Comparison of ENCODE assay signal across 25 cellular contexts in the genomic region with DNA sequence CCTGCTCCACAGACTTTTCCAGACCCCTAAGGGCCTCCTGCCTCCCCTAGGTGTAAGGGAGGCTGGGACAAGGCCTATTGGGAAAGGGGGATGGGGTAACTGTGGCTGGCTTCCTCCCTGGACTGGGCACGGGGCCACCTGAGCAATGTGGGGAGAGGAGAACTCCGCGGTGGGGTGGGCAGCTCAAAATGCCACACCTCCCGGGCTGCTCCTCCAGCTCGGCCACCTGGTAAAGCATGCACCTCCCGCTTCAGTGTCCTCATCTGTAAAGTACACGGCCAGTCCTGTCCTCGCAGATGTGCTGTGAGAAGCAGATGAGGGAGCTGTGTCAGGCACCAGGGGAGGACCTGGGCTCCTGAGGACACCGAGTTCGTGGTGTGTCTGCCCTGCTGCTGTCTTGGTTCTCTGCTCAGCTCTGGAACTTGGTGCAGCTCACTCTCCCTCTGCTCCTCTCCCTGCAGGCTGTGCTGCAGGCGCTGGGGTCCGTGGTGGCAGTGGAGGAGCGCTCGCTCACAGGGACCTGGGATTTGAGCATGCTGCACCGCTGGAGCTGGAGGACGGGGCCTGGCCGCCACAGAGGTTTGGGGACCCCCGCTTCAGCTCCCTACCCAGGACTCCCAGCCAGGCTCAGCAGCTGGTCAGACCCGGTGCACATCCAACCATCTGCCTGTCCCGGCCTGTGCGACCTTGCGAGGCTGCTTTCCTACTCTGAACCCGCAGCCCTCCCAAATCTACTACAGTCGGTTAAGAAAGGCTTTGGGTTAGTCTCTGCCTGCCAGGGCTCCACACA. TPM values are rescaled to one million over a fixed set of nuclear protein-coding genes. Genes with fewer than 3 reads are reported as not detected.
DNase-seq lines count a peak whose midpoint lies in the region; ATAC-seq, FAIRE-seq and TF ChIP-seq lines count a peak whose summit lies in the region.
"Had no signal": no experiment of that assay in that cellular context is flagged by ENCODE, and none has a peak within 500 bp of the region (broad histone marks: within the 10 kb centered on the region; RNA-seq: fewer than 3 reads in every experiment).

No MANE protein-coding gene starts in this region.

- H3K36me3 Mint-ChIP-seq in natural killer cell treated with Interleukin-12 subunit alpha and Interleukin-12 subunit beta and Interleukin-15 and Interleukin-18, amount 100 ng/mL, for 72 hours: peaks cover 6% of the 10 kb centered on the region
- H3K36me3 Mint-ChIP-seq in natural killer cell: peaks cover 7% of the 10 kb centered on the region

- DNase-seq in natural killer cell treated with Interleukin-12 subunit alpha and Interleukin-12 subunit beta and Interleukin-15 and Interleukin-18, amount 100 ng/mL, for 72 hours (ENCODE audit: low spot score): peak; percentile 31
- DNase-seq in natural killer cell (no peak), kidney (peak; percentile 49), sigmoid colon (peak; percentile 56), DMS53 treated with DMSO at 0.1 percent for 48 hours (lab: John Stamatoyannopoulos, UW; ENCODE audit: unreplicated experiment) (no peak), amygdala (lab: John Stamatoyannopoulos, UW) (no peak), CD1c-positive myeloid dendritic cell (ENCODE audit: extremely low spot score) (no peak)
- DNase-seq: CD4-positive, CD25-positive, alpha-beta regulatory T cell; MV-4-11; NCI-H1105 treated with DMSO at 0.1 percent for 48 hours; NCI-H2029 treated with DMSO at 0.1 percent for 48 hours; NCI-H2171; NCI-H345; NCI-H524; NCI-H82; Peyer's patch had no signal

- H3K4me3 ChIP-seq in kidney (ENCODE audit: low read length in 2 of 2): no peak overlapping the region
- no peak overlapping the region for H3K4me3 ChIP-seq in sigmoid colon
- H3K4me3 ChIP-seq: A549, Peyer's patch had no signal

- ATAC-seq in natural killer cell treated with Interleukin-12 subunit alpha and Interleukin-12 subunit beta and Interleukin-15 and Interleukin-18, amount 100 ng/mL, for 72 hours: no peak
- ATAC-seq in natural killer cell (no peak), GM18511 (IDR thresholded peaks at IDR 0.05; ENCODE audit: unreplicated experiment) (no peak)

- H3K4me1 ChIP-seq in kidney (ENCODE audit: control insufficient read depth in 1 of 2, insufficient read depth in 1 of 2, low read depth in 1 of 2, low read length in 2 of 2) (no peaks in the 10 kb centered on the region), sigmoid colon (no peaks in the 10 kb centered on the region)
- H3K4me1 ChIP-seq: A549, Peyer's patch had no signal

- H3K27ac Mint-ChIP-seq in natural killer cell treated with Interleukin-12 subunit alpha and Interleukin-12 subunit beta and Interleukin-15 and Interleukin-18, amount 100 ng/mL, for 72 hours: no peak overlapping the region
- no peak overlapping the region for H3K27ac Mint-ChIP-seq in natural killer cell
- H3K27ac Mint-ChIP-seq: B cell; CD4-positive, CD25-positive, alpha-beta regulatory T cell had no signal

- TF ChIP-seq CTCF in natural killer cell (IDR thresholded peaks at IDR 0.05) (no peak), kidney (IDR thresholded peaks at IDR 0.05; ENCODE audit: borderline replicate concordance, extremely low read depth, insufficient read depth) (no peak), sigmoid colon (IDR thresholded peaks at IDR 0.05) (no peak)

- intact Hi-C loops in natural killer cell (cut with micrococcal nuclease): no loop called here
- intact Hi-C loops in kidney (cut with DNase I): no loop called here
- intact Hi-C loops in sigmoid colon (cut with DNase I): no loop called here

- no peak overlapping the region for H3K4me3 Mint-ChIP-seq in natural killer cell treated with Interleukin-12 subunit alpha and Interleukin-12 subunit beta and Interleukin-15 and Interleukin-18, amount 100 ng/mL, for 72 hours
- no peak overlapping the region for H3K4me3 Mint-ChIP-seq in natural killer cell
- H3K4me3 Mint-ChIP-seq: B cell; CD4-positive, CD25-positive, alpha-beta regulatory T cell had no signal

- no peaks in the 10 kb centered on the region for H3K27me3 ChIP-seq in sigmoid colon
- H3K27me3 ChIP-seq: Peyer's patch had no signal

- no peak overlapping the region for H3K27ac ChIP-seq in kidney (ENCODE audit: low read depth in 2 of 2, low read length in 2 of 2)
- H3K27ac ChIP-seq in sigmoid colon: no peak overlapping the region
- H3K27ac ChIP-seq: A549, Peyer's patch had no signal

- H3K36me3 ChIP-seq in kidney (ENCODE audit: control insufficient read depth in 1 of 2, insufficient read depth in 2 of 2, low read length in 2 of 2) (peaks cover 5 to 11% of the 10 kb centered on the region in 2 donors), sigmoid colon (peaks cover 0 to 52% (median 17%) of the 10 kb centered on the region in 4 donors)

- H3K4me1 Mint-ChIP-seq in natural killer cell treated with Interleukin-12 subunit alpha and Interleukin-12 subunit beta and Interleukin-15 and Interleukin-18, amount 100 ng/mL, for 72 hours (ENCODE audit: low read depth in 2 of 2): peaks cover 0 to 3% of the 10 kb centered on the region in 2 donors
- no peaks in the 10 kb centered on the region for H3K4me1 Mint-ChIP-seq in natural killer cell
- H3K4me1 Mint-ChIP-seq: B cell had no signal

- no peak for TF ChIP-seq POLR2A in sigmoid colon (IDR thresholded peaks at IDR 0.05)

- H3K9me3 ChIP-seq in kidney (ENCODE audit: control insufficient read depth in 1 of 2, low read length in 2 of 2): no peaks in the 10 kb centered on the region
- H3K9me3 ChIP-seq in sigmoid colon: no peaks in the 10 kb centered on the region
- H3K9me3 ChIP-seq: A549, Peyer's patch had no signal

- no peaks in the 10 kb centered on the region for H3K27me3 Mint-ChIP-seq in natural killer cell treated with Interleukin-12 subunit alpha and Interleukin-12 subunit beta and Interleukin-15 and Interleukin-18, amount 100 ng/mL, for 72 hours
- no peaks in the 10 kb centered on the region for H3K27me3 Mint-ChIP-seq in natural killer cell (ENCODE audit: low read depth in 2 of 2)
- H3K27me3 Mint-ChIP-seq: B cell; CD4-positive, CD25-positive, alpha-beta regulatory T cell had no signal

- WGBS in sigmoid colon, 2 donors: 91 to 94% methylated on average over 24 of the region's 24 CpGs

- no peak for FAIRE-seq in kidney (lab: Jason Lieb, UNC)
- FAIRE-seq: A549, G401.6, GM12892, GM18507, GM19239, H1, HTR-8/SVneo had no signal

- H3K9me3 Mint-ChIP-seq in natural killer cell treated with Interleukin-12 subunit alpha and Interleukin-12 subunit beta and Interleukin-15 and Interleukin-18, amount 100 ng/mL, for 72 hours: no peaks in the 10 kb centered on the region
- H3K9me3 Mint-ChIP-seq in natural killer cell: no peaks in the 10 kb centered on the region

- H3K9ac ChIP-seq in kidney (ENCODE audit: low read length in 2 of 2): no peak overlapping the region

- no peak for TF ChIP-seq EP300 in sigmoid colon (IDR thresholded peaks at IDR 0.05)

RNA-seq across cellular contexts. Expression of gene MRFAP1, which starts 20.8 kb away (rescaled TPM):
- 100 to 1,000 TPM; 102 to 123 TPM for total RNA-seq in natural killer cell treated with Interleukin-12 subunit alpha and Interleukin-12 subunit beta and Interleukin-15 and Interleukin-18, amount 100 ng/mL, for 72 hours
- total RNA-seq in natural killer cell: 100 to 1,000 TPM; 105 to 146 (median 146) TPM
- 264 TPM for total RNA-seq in kidney
- 406 TPM for polyA plus RNA-seq in kidney (ENCODE audit: insufficient read depth, low read depth, low replicate concordance)
- total RNA-seq in sigmoid colon: 100 to 1,000 TPM; 196 to 226 (median 211) TPM
- polyA plus RNA-seq in sigmoid colon: 100 to 1,000 TPM; 252 to 261 (median 259) TPM

RNA-seq across cellular contexts. Expression of gene MAN2B2, which starts 44.7 kb away (rescaled TPM):
- 10 to 100 TPM; 23.8 to 30.7 TPM for total RNA-seq in natural killer cell treated with Interleukin-12 subunit alpha and Interleukin-12 subunit beta and Interleukin-15 and Interleukin-18, amount 100 ng/mL, for 72 hours
- 10 to 100 TPM; 34.5 to 47.8 (median 39.0) TPM for total RNA-seq in natural killer cell
- total RNA-seq in kidney: 34.3 TPM
- polyA plus RNA-seq in kidney (ENCODE audit: insufficient read depth, low read depth, low replicate concordance): 19.9 TPM
- 10 to 100 TPM; 12.7 to 24.3 (median 20.2) TPM for total RNA-seq in sigmoid colon
- 10 to 100 TPM in 1 of 3 donors, 1 to 10 TPM in 2; 3.0 to 18.7 (median 3.0) TPM for polyA plus RNA-seq in sigmoid colon

Comparison
In these comparisons a context has a peak if more than half of its experiments do, and no peak if none do; other contexts are left out.
1. DNase-seq: peak in natural killer cell treated with Interleukin-12 subunit alpha and Interleukin-12 subunit beta and Interleukin-15 and Interleukin-18, amount 100 ng/mL, for 72 hours (single experiment), kidney (single experiment) and sigmoid colon (single experiment); none in natural killer cell (single experiment), DMS53 treated with DMSO at 0.1 percent for 48 hours (single experiment), amygdala (0 of 56) and CD1c-positive myeloid dendritic cell (single experiment).